ENCODE assay signal across 1 cellular context in the genomic region with DNA sequence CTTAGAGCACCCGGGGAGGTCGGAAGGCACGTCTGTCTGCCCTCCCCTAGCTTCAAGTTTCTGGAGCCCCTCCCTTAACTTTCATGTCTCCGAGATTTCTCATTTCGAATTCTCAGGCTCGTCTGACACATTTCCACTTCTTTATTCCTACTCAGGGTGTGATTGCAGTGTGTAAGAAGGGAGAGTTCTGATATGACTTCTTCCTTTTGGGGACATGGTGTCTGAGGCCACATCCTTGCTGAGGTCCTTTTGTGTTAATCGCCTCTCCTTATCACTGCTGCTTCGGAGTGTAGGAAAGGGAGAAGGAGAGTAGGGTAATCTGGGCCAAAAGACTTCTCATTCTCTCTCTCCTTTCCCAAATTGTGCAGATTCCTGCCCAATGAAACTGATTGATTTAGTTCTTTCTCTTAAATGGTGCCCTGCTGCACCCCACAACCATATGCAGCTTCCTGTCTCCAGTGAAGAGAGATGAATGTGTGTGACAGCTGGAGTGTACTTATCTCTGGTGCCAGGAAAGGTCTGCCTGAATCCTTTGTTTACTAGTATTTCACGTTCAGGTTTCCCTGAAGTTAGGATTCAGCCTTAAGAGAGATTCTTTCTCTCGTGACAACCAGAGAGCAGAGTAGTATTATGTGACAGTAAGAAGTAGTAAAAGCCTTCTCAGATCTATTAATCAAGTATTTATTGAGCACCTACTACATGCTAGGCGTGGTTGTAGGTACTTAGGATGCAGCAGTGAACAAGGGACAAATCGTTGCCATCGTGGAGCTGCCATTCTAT.
A peak's percentile ranks its signal among the peaks of the same experiment; 100 is the strongest.
TF ChIP-seq lines count a peak whose summit lies in the region.

No MANE protein-coding gene starts in this region.

TF ChIP-seq in HepG2, 621 proteins besides CTCF, POLR2A, EP300 and RAD21 (continues in another document):
- TF ChIP-seq ZNF839 (CRISPR knock-in tag; IDR thresholded peaks at IDR 0.05; ENCODE audit: borderline replicate concordance) (no peak), HDAC1 (CRISPR knock-in tag; IDR thresholded peaks at IDR 0.05) (no peak), TP53 (CRISPR knock-in tag; conservative IDR thresholded peaks at IDR 0.05) (no peak), ATF7 (IDR thresholded peaks at IDR 0.05) (no peak), ATF7 (CRISPR knock-in tag; IDR thresholded peaks at IDR 0.05) (no peak), ZNF326 (CRISPR knock-in tag; IDR thresholded peaks at IDR 0.05; ENCODE audit: borderline replicate concordance) (no peak), KDM5A (IDR thresholded peaks at IDR 0.05; ENCODE audit: borderline replicate concordance, low read length) (peak; percentile 39; the same call in 1 of the 2 replicates), REXO4 (CRISPR knock-in tag; IDR thresholded peaks at IDR 0.05; ENCODE audit: borderline replicate concordance) (no peak), RXRB (CRISPR knock-in tag; IDR thresholded peaks at IDR 0.05; ENCODE audit: borderline replicate concordance) (no peak), FOXP1 (IDR thresholded peaks at IDR 0.05) (no peak), FOXP1 (CRISPR knock-in tag; IDR thresholded peaks at IDR 0.05) (no peak), ZNF615 (CRISPR knock-in tag; IDR thresholded peaks at IDR 0.05; ENCODE audit: borderline replicate concordance) (0 out of 2 replicates have a peak, but pooled peaks have one; percentile 5), SRSF4 (IDR thresholded peaks at IDR 0.05; ENCODE audit: low read depth, low read length, poor library complexity, severe bottlenecking) (no peak), GLI4 (CRISPR knock-in tag; IDR thresholded peaks at IDR 0.05; ENCODE audit: borderline replicate concordance) (peak; percentile 18; the same call in 1 of the 2 replicates), HOXA7 (CRISPR knock-in tag; IDR thresholded peaks at IDR 0.05) (no peak), PLRG1 (conservative IDR thresholded peaks at IDR 0.05) (no peak), ZNF296 (CRISPR knock-in tag; conservative IDR thresholded peaks at IDR 0.05) (0 out of 2 replicates have a peak, but pooled peaks have one; percentile 18), NONO (IDR thresholded peaks at IDR 0.05) (no peak), NONO (CRISPR knock-in tag; conservative IDR thresholded peaks at IDR 0.05) (no peak), ZNF816 (CRISPR knock-in tag; IDR thresholded peaks at IDR 0.05; ENCODE audit: borderline replicate concordance) (no peak), ZNF530 (CRISPR knock-in tag; IDR thresholded peaks at IDR 0.05; ENCODE audit: low read depth) (no peak), ESRRA (CRISPR knock-in tag; IDR thresholded peaks at IDR 0.05; ENCODE audit: low read depth) (no peak; the same call in 1 of the 2 replicates), ZNF350 (CRISPR knock-in tag; IDR thresholded peaks at IDR 0.05; ENCODE audit: borderline replicate concordance, low read depth) (no peak), HIVEP1 (CRISPR knock-in tag; IDR thresholded peaks at IDR 0.05) (no peak), ZNF614 (CRISPR knock-in tag; IDR thresholded peaks at IDR 0.05; ENCODE audit: borderline replicate concordance) (no peak), FOXK1 (CRISPR knock-in tag; IDR thresholded peaks at IDR 0.05; ENCODE audit: borderline replicate concordance, low read depth) (no peak), CHD4 (IDR thresholded peaks at IDR 0.05; ENCODE audit: borderline replicate concordance, low read length) (no peak), HNRNPH1 (optimal IDR thresholded peaks at IDR 0.05; ENCODE audit: low read depth, low read length) (no peak), DNMT1 (CRISPR knock-in tag; IDR thresholded peaks at IDR 0.05) (no peak)
- TF ChIP-seq, protein P1, sequence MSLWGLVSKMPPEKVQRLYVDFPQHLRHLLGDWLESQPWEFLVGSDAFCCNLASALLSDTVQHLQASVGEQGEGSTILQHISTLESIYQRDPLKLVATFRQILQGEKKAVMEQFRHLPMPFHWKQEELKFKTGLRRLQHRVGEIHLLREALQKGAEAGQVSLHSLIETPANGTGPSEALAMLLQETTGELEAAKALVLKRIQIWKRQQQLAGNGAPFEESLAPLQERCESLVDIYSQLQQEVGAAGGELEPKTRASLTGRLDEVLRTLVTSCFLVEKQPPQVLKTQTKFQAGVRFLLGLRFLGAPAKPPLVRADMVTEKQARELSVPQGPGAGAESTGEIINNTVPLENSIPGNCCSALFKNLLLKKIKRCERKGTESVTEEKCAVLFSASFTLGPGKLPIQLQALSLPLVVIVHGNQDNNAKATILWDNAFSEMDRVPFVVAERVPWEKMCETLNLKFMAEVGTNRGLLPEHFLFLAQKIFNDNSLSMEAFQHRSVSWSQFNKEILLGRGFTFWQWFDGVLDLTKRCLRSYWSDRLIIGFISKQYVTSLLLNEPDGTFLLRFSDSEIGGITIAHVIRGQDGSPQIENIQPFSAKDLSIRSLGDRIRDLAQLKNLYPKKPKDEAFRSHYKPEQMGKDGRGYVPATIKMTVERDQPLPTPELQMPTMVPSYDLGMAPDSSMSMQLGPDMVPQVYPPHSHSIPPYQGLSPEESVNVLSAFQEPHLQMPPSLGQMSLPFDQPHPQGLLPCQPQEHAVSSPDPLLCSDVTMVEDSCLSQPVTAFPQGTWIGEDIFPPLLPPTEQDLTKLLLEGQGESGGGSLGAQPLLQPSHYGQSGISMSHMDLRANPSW (CRISPR knock-in tag; IDR thresholded peaks at IDR 0.05; ENCODE audit: borderline replicate concordance): no peak
- TF ChIP-seq, protein P2, sequence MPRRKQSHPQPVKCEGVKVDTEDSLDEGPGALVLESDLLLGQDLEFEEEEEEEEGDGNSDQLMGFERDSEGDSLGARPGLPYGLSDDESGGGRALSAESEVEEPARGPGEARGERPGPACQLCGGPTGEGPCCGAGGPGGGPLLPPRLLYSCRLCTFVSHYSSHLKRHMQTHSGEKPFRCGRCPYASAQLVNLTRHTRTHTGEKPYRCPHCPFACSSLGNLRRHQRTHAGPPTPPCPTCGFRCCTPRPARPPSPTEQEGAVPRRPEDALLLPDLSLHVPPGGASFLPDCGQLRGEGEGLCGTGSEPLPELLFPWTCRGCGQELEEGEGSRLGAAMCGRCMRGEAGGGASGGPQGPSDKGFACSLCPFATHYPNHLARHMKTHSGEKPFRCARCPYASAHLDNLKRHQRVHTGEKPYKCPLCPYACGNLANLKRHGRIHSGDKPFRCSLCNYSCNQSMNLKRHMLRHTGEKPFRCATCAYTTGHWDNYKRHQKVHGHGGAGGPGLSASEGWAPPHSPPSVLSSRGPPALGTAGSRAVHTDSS (CRISPR knock-in tag; conservative IDR thresholded peaks at IDR 0.05): no peak
- TF ChIP-seq, protein P3, sequence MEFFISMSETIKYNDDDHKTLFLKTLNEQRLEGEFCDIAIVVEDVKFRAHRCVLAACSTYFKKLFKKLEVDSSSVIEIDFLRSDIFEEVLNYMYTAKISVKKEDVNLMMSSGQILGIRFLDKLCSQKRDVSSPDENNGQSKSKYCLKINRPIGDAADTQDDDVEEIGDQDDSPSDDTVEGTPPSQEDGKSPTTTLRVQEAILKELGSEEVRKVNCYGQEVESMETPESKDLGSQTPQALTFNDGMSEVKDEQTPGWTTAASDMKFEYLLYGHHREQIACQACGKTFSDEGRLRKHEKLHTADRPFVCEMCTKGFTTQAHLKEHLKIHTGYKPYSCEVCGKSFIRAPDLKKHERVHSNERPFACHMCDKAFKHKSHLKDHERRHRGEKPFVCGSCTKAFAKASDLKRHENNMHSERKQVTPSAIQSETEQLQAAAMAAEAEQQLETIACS (CRISPR knock-in tag; IDR thresholded peaks at IDR 0.05): no peak
- TF ChIP-seq, protein P4, sequence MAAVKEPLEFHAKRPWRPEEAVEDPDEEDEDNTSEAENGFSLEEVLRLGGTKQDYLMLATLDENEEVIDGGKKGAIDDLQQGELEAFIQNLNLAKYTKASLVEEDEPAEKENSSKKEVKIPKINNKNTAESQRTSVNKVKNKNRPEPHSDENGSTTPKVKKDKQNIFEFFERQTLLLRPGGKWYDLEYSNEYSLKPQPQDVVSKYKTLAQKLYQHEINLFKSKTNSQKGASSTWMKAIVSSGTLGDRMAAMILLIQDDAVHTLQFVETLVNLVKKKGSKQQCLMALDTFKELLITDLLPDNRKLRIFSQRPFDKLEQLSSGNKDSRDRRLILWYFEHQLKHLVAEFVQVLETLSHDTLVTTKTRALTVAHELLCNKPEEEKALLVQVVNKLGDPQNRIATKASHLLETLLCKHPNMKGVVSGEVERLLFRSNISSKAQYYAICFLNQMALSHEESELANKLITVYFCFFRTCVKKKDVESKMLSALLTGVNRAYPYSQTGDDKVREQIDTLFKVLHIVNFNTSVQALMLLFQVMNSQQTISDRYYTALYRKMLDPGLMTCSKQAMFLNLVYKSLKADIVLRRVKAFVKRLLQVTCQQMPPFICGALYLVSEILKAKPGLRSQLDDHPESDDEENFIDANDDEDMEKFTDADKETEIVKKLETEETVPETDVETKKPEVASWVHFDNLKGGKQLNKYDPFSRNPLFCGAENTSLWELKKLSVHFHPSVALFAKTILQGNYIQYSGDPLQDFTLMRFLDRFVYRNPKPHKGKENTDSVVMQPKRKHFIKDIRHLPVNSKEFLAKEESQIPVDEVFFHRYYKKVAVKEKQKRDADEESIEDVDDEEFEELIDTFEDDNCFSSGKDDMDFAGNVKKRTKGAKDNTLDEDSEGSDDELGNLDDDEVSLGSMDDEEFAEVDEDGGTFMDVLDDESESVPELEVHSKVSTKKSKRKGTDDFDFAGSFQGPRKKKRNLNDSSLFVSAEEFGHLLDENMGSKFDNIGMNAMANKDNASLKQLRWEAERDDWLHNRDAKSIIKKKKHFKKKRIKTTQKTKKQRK (IDR thresholded peaks at IDR 0.05; ENCODE audit: low read length): no peak
- TF ChIP-seq, protein P5, sequence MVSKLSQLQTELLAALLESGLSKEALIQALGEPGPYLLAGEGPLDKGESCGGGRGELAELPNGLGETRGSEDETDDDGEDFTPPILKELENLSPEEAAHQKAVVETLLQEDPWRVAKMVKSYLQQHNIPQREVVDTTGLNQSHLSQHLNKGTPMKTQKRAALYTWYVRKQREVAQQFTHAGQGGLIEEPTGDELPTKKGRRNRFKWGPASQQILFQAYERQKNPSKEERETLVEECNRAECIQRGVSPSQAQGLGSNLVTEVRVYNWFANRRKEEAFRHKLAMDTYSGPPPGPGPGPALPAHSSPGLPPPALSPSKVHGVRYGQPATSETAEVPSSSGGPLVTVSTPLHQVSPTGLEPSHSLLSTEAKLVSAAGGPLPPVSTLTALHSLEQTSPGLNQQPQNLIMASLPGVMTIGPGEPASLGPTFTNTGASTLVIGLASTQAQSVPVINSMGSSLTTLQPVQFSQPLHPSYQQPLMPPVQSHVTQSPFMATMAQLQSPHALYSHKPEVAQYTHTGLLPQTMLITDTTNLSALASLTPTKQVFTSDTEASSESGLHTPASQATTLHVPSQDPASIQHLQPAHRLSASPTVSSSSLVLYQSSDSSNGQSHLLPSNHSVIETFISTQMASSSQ (IDR thresholded peaks at IDR 0.05; ENCODE audit: low read depth): no peak
- TF ChIP-seq, protein P5 (CRISPR knock-in tag; IDR thresholded peaks at IDR 0.05; ENCODE audit: borderline replicate concordance): 0 out of 2 replicates have a peak, but pooled peaks have one; percentile 8
- TF ChIP-seq, protein P6, sequence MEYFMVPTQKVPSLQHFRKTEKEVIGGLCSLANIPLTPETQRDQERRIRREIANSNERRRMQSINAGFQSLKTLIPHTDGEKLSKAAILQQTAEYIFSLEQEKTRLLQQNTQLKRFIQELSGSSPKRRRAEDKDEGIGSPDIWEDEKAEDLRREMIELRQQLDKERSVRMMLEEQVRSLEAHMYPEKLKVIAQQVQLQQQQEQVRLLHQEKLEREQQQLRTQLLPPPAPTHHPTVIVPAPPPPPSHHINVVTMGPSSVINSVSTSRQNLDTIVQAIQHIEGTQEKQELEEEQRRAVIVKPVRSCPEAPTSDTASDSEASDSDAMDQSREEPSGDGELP (IDR thresholded peaks at IDR 0.05; ENCODE audit: borderline replicate concordance, low read depth): no peak
- TF ChIP-seq, protein P7, sequence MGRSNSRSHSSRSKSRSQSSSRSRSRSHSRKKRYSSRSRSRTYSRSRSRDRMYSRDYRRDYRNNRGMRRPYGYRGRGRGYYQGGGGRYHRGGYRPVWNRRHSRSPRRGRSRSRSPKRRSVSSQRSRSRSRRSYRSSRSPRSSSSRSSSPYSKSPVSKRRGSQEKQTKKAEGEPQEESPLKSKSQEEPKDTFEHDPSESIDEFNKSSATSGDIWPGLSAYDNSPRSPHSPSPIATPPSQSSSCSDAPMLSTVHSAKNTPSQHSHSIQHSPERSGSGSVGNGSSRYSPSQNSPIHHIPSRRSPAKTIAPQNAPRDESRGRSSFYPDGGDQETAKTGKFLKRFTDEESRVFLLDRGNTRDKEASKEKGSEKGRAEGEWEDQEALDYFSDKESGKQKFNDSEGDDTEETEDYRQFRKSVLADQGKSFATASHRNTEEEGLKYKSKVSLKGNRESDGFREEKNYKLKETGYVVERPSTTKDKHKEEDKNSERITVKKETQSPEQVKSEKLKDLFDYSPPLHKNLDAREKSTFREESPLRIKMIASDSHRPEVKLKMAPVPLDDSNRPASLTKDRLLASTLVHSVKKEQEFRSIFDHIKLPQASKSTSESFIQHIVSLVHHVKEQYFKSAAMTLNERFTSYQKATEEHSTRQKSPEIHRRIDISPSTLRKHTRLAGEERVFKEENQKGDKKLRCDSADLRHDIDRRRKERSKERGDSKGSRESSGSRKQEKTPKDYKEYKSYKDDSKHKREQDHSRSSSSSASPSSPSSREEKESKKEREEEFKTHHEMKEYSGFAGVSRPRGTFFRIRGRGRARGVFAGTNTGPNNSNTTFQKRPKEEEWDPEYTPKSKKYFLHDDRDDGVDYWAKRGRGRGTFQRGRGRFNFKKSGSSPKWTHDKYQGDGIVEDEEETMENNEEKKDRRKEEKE (IDR thresholded peaks at IDR 0.05): no peak
- TF ChIP-seq, protein P8, sequence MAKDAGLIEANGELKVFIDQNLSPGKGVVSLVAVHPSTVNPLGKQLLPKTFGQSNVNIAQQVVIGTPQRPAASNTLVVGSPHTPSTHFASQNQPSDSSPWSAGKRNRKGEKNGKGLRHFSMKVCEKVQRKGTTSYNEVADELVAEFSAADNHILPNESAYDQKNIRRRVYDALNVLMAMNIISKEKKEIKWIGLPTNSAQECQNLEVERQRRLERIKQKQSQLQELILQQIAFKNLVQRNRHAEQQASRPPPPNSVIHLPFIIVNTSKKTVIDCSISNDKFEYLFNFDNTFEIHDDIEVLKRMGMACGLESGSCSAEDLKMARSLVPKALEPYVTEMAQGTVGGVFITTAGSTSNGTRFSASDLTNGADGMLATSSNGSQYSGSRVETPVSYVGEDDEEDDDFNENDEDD (CRISPR knock-in tag; IDR thresholded peaks at IDR 0.05; ENCODE audit: borderline replicate concordance): no peak
